In the genomic region with DNA sequence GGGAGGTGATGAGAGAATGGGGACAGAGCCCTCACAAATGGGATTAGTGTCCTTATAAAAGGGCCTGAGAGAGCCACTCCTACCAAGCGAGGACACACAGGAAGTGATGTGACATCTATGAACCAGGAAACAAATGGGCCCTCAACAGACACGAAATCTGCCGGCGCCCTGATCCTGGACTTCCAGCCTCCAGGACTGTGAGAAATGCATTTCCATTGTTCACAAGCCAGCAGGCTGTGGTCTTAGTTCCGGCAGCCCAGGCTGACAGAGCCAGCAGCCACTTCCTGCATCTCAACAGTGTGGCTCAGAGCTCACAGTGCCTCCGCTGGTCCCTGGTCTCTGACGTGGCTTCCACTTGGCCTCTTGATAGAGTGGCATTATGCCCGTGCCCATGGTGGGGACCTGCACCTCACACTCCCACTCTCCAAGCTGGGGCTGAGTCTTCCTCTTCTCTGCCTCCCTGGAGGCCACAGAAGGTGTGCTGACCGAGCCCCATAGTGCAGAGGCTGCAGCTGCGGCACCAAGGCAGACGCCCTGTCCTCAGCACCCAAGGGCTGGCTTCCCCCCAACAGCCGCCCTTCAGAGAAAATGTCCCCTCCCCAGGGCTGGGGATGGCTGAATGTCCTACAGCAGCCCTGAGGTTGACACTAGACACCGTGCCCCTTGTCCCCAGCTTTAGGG, we compare ENCODE assay signal across 8 cellular contexts. TPM values are rescaled to one million over a fixed set of nuclear protein-coding genes. Genes with fewer than 3 reads are reported as not detected.
DNase-seq lines count a peak whose midpoint lies in the region; ATAC-seq, FAIRE-seq and TF ChIP-seq lines count a peak whose summit lies in the region.

No MANE protein-coding gene starts in this region.

- dilution Hi-C loops in mammary epithelial cell (cut with HindIII; ENCODE audit: low sequenced_read_pairs): no loop called here

- H3K27ac Mint-ChIP-seq in CD8-positive, alpha-beta memory T cell: peak overlapping the region; percentile 44 to 93 (median 88)
- peak overlapping the region; percentile 71 to 92 (median 86) for H3K27ac Mint-ChIP-seq in naive thymus-derived CD4-positive, alpha-beta T cell

- ATAC-seq in naive thymus-derived CD4-positive, alpha-beta T cell: peak; percentile 81
- no peak for ATAC-seq in left lobe of liver

- H3K4me3 Mint-ChIP-seq in CD8-positive, alpha-beta memory T cell: peak overlapping the region; percentile 28 to 81 (median 73)
- H3K4me3 Mint-ChIP-seq in naive thymus-derived CD4-positive, alpha-beta T cell: peak overlapping the region; percentile 56 to 77 (median 76)

- H3K9me3 Mint-ChIP-seq in CD8-positive, alpha-beta memory T cell: no peaks in the 10 kb centered on the region
- H3K9me3 Mint-ChIP-seq in naive thymus-derived CD4-positive, alpha-beta T cell: peaks cover 0 to 5% (median 0%) of the 10 kb centered on the region in 11 donors

- peaks cover 87% of the 10 kb centered on the region for H3K79me2 ChIP-seq in mammary epithelial cell (ENCODE audit: insufficient read depth, low read length)

- H3K4me1 Mint-ChIP-seq in CD8-positive, alpha-beta memory T cell: peaks cover 19 to 23% (median 22%) of the 10 kb centered on the region in 3 donors
- peaks cover 9 to 32% (median 22%) of the 10 kb centered on the region in 7 donors for H3K4me1 Mint-ChIP-seq in naive thymus-derived CD4-positive, alpha-beta T cell

- no peaks in the 10 kb centered on the region for H3K27me3 Mint-ChIP-seq in CD8-positive, alpha-beta memory T cell
- no peaks in the 10 kb centered on the region for H3K27me3 Mint-ChIP-seq in naive thymus-derived CD4-positive, alpha-beta T cell

- FAIRE-seq in RCC 7860 (lab: Jason Lieb, UNC): no peak

- H3K9me3 ChIP-seq in CD8-positive, alpha-beta memory T cell (ENCODE audit: low read length): no peaks in the 10 kb centered on the region
- H3K9me3 ChIP-seq in mammary epithelial cell (replicated peaks; ENCODE audit: insufficient read depth, low read length): no peaks in the 10 kb centered on the region
- no peaks in the 10 kb centered on the region for H3K9me3 ChIP-seq in naive thymus-derived CD4-positive, alpha-beta T cell (ENCODE audit: control insufficient read depth in 2 of 3, low read length in 3 of 3)

- CTCF ChIA-PET in CD8-positive, alpha-beta memory T cell (lab: Charles Lee): interaction anchor here (0.6 to 2.9 kb wide), 22 partner anchors 9 to 106 kb away, joined by 3 to 32 read pairs (median 8); a partner anchor contains a TSS
- CTCF ChIA-PET in mammary epithelial cell (lab: Charles Lee; ENCODE audit: low non-redundant PET): no interaction called here
- CTCF ChIA-PET in naive thymus-derived CD4-positive, alpha-beta T cell (lab: Charles Lee): interaction anchor here (0.7 to 3.1 kb wide), 9 partner anchors 11 to 261 kb away, joined by 3 to 53 read pairs (median 5); no protein-coding TSS in a partner anchor

- H3K4me2 ChIP-seq in mammary epithelial cell (ENCODE audit: insufficient read depth, low read depth, low read length): peak overlapping the region; percentile 2

- H4K20me1 ChIP-seq in mammary epithelial cell (ENCODE audit: insufficient read depth, low read length): peaks cover 3% of the 10 kb centered on the region

- H3K36me3 Mint-ChIP-seq in CD8-positive, alpha-beta memory T cell: no peaks in the 10 kb centered on the region
- H3K36me3 Mint-ChIP-seq in naive thymus-derived CD4-positive, alpha-beta T cell: no peaks in the 10 kb centered on the region

- H3K27ac ChIP-seq in CD8-positive, alpha-beta memory T cell (ENCODE audit: low read depth, low read length): peak overlapping the region; percentile 53
- no peak overlapping the region for H3K27ac ChIP-seq in mammary epithelial cell (ENCODE audit: insufficient read depth, low read depth, low read length)
- H3K27ac ChIP-seq in naive thymus-derived CD4-positive, alpha-beta T cell (ENCODE audit: low read depth, low read length): peak overlapping the region; percentile 61

- peak overlapping the region; percentile 58 for H3K4me3 ChIP-seq in CD8-positive, alpha-beta memory T cell (ENCODE audit: low read length)
- no peak overlapping the region for H3K4me3 ChIP-seq in mammary epithelial cell (replicated peaks in 1 of 3; ENCODE audit: insufficient read depth in 1 of 3, low read depth in 2 of 3, low read length in 3 of 3)
- peak overlapping the region; percentile 64 for H3K4me3 ChIP-seq in naive thymus-derived CD4-positive, alpha-beta T cell (ENCODE audit: low read length)

- H2AFZ ChIP-seq in mammary epithelial cell (ENCODE audit: low read depth, low read length): no peak overlapping the region

- intact Hi-C loops in mammary epithelial cell (cut with micrococcal nuclease): loop anchor here (1.0 kb wide), 1 partner anchor 56 kb away; no protein-coding TSS in a partner anchor
- intact Hi-C loops in naive thymus-derived CD4-positive, alpha-beta T cell (cut with micrococcal nuclease): loop anchor here (1.0 to 5.0 kb wide), 8 partner anchors 11 to 129 kb away; a partner anchor contains a TSS

- 53% methylated on average over 10 of the region's 13 CpGs for WGBS in mammary epithelial cell (ENCODE audit: low coverage, missing lambda C conversion rate)

- in situ Hi-C loops in mammary epithelial cell (cut with MboI; ENCODE audit: low sequenced_read_pairs in 2 of 2): loop anchor here in 1 of 2 donors (25.0 kb wide), 1 partner anchor 286 kb away; no protein-coding TSS in a partner anchor

- H3K36me3 ChIP-seq in CD8-positive, alpha-beta memory T cell (ENCODE audit: insufficient read depth, low read length): no peaks in the 10 kb centered on the region
- peaks cover 9% of the 10 kb centered on the region for H3K36me3 ChIP-seq in mammary epithelial cell (ENCODE audit: insufficient read depth, low read length)
- no peaks in the 10 kb centered on the region for H3K36me3 ChIP-seq in naive thymus-derived CD4-positive, alpha-beta T cell (ENCODE audit: control insufficient read depth in 2 of 3, insufficient read depth in 3 of 3, low read length in 3 of 3)

- H3K27me3 ChIP-seq in CD8-positive, alpha-beta memory T cell (ENCODE audit: insufficient read depth, low read length, poor library complexity, severe bottlenecking): no peaks in the 10 kb centered on the region
- no peaks in the 10 kb centered on the region for H3K27me3 ChIP-seq in mammary epithelial cell (ENCODE audit: insufficient read depth, low read length)
- H3K27me3 ChIP-seq in naive thymus-derived CD4-positive, alpha-beta T cell (ENCODE audit: control insufficient read depth in 2 of 2, insufficient read depth in 2 of 2, low read length in 2 of 2): no peaks in the 10 kb centered on the region

- POLR2A ChIA-PET in CD8-positive, alpha-beta memory T cell (lab: Charles Lee): interaction anchor here (1.1 to 2.4 kb wide), 5 partner anchors 10 to 111 kb away, joined by 7 to 9 read pairs (median 8); no protein-coding TSS in a partner anchor
- POLR2A ChIA-PET in naive thymus-derived CD4-positive, alpha-beta T cell (lab: Charles Lee): interaction anchor here (1.1 to 1.8 kb wide), 4 partner anchors 10 to 58 kb away, joined by 3 to 7 read pairs (median 6); a partner anchor contains a TSS

- no peak overlapping the region for H3K9ac ChIP-seq in mammary epithelial cell (ENCODE audit: insufficient read depth, low read length)

- BruUV-seq in mammary epithelial cell (replicated peaks; lab: Mats Ljungman, UMichigan): no TSS peak

- H3K4me1 ChIP-seq in CD8-positive, alpha-beta memory T cell (ENCODE audit: insufficient read depth, low read length): peaks cover 20% of the 10 kb centered on the region
- H3K4me1 ChIP-seq in mammary epithelial cell (ENCODE audit: insufficient read depth, low read length): peaks cover 74% of the 10 kb centered on the region
- H3K4me1 ChIP-seq in naive thymus-derived CD4-positive, alpha-beta T cell (ENCODE audit: control insufficient read depth in 2 of 2, insufficient read depth in 2 of 2, low read length in 2 of 2): peaks cover 17% of the 10 kb centered on the region in 2 donors

- no peak for TF ChIP-seq CTCF in mammary epithelial cell (conservative IDR thresholded peaks at IDR 0.05 in 1 of 2, IDR thresholded peaks at IDR 0.05 in 1 of 2; ENCODE audit: extremely low read depth in 1 of 2, insufficient read depth in 1 of 2, low read depth in 1 of 2, low read length in 2 of 2)

- DNase-seq in CD8-positive, alpha-beta memory T cell: peak; percentile 39 to 80 (median 60)
- peak; percentile 84 for DNase-seq in UCSD-AML1 (lab: John Stamatoyannopoulos, UW; ENCODE audit: unreplicated experiment)
- peak; percentile 61 for DNase-seq in mammary epithelial cell
- DNase-seq in naive thymus-derived CD4-positive, alpha-beta T cell: peak in 7 of 9 donors; percentile 29 to 59 (median 43)
- DNase-seq in RCC 7860 (ENCODE audit: low spot score): no peak
- no peak for DNase-seq in NCI-H146 (lab: John Stamatoyannopoulos, UW)
- no peak for DNase-seq in left lobe of liver (ENCODE audit: low spot score)
- no peak for DNase-seq in SHP77 (lab: John Stamatoyannopoulos, UW)

RNA-seq across cellular contexts. Expression of a gene that starts 44.9 kb away (rescaled TPM):
- total RNA-seq in CD8-positive, alpha-beta memory T cell: 100 to 1,000 TPM; 109 TPM
- polyA plus RNA-seq in CD8-positive, alpha-beta memory T cell: 10.0 TPM
- total RNA-seq in mammary epithelial cell (100 to 1,000 TPM in 1 of 2 donors, 10 to 100 TPM in 1; 67.2 to 193 TPM), left lobe of liver (13.2 TPM)
- polyA plus RNA-seq in mammary epithelial cell: 365 TPM
- polyA minus RNA-seq in mammary epithelial cell: 208 TPM
- total RNA-seq in naive thymus-derived CD4-positive, alpha-beta T cell: 10 to 100 TPM in 1 of 5 experiments, 1 to 10 TPM in 4; 2.5 to 75.6 (median 3.4) TPM
- 1 to 10 TPM; 4.9 to 6.2 TPM for polyA plus RNA-seq in naive thymus-derived CD4-positive, alpha-beta T cell

Comparison
In these comparisons a context has a peak if more than half of its experiments do, and no peak if none do; other contexts are left out.
1. DNase-seq: peak in CD8-positive, alpha-beta memory T cell (5 of 5), UCSD-AML1 (single experiment), mammary epithelial cell (single experiment) and naive thymus-derived CD4-positive, alpha-beta T cell (7 of 9); none in RCC 7860 (single experiment), NCI-H146 (single experiment), left lobe of liver (single experiment) and SHP77 (0 of 2).
2. H3K4me3 ChIP-seq: peak in CD8-positive, alpha-beta memory T cell (single experiment) and naive thymus-derived CD4-positive, alpha-beta T cell (single experiment); none in mammary epithelial cell (0 of 3).